9 cellular contexts compared by ENCODE assay signal in the genomic region with DNA sequence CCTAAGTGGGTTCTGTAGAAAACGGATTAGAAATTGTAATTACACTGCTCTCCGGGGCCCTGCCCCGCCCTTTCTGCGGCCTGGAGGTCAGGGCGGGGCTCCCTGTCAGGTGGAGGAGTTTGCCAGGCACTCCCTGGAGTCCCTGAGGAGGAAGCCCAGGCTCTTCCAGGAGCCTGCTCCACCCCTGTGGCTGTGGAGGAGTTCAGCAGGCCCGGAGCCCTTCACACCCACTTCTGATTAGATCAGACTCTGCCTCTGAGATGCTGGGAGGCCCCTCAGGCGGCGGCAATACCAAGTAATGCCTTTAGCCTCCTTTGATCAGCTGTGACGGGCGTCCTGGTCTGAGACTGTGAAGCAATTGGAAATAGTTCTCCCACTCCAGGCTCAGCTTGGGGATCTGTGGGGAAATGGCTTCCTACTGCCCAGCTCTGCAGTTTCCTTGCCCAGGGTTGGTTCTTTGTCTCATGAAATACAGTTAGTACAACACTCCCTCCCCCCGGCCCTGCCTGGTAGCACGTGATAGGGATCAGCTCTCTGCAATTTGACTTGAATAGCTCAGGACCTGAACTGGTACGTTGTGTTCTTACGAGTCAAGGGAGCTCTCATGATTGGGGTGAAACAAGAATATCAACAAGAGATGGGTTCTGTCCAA. TPM values are rescaled to one million over a fixed set of nuclear protein-coding genes. Genes with fewer than 3 reads are reported as not detected.
A peak's percentile ranks its signal among the peaks of the same experiment; 100 is the strongest.
DNase-seq lines count a peak whose midpoint lies in the region; ATAC-seq and TF ChIP-seq lines count a peak whose summit lies in the region.
"Had no signal": no experiment of that assay in that cellular context is flagged by ENCODE, and none has a peak within 500 bp of the region (broad histone marks: within the 10 kb centered on the region; RNA-seq: fewer than 3 reads in every experiment).

No MANE protein-coding gene starts in this region.

- no peak overlapping the region for H2AFZ ChIP-seq in GM23338
- no peak overlapping the region for H2AFZ ChIP-seq in OCI-LY7 (ENCODE audit: low read length)

- H3K27me3 Mint-ChIP-seq in GM23338 (ENCODE audit: insufficient read depth, low read depth, poor library complexity) = peaks cover 17% of the 10 kb centered on the region
- no peaks in the 10 kb centered on the region for H3K27me3 Mint-ChIP-seq in activated CD4-positive, alpha-beta T cell treated with anti-CD3 and anti-CD28 coated beads for 36 hours

- BruUV-seq in OCI-LY7 (replicated peaks; lab: Mats Ljungman, UMichigan) = no TSS peak

- 28 to 62% (median 41%) methylated on average over 11 to 14 of the region's 14 CpGs for WGBS in heart left ventricle, 4 donors

- TF ChIP-seq POLR2A in heart left ventricle (IDR thresholded peaks at IDR 0.05) = no peak

- CTCF ChIA-PET in activated CD4-positive, alpha-beta T cell treated with anti-CD3 and anti-CD28 coated beads for 36 hours (lab: Charles Lee) = interaction anchor here (0.6 kb wide), 1 partner anchor 12 kb away, joined by 4 read pairs; no protein-coding TSS in a partner anchor
- CTCF ChIA-PET in OCI-LY7 (lab: Charles Lee; ENCODE audit: unreplicated experiment) = no interaction called here

- POLR2A ChIA-PET in activated CD4-positive, alpha-beta T cell treated with anti-CD3 and anti-CD28 coated beads for 36 hours (lab: Charles Lee) = no interaction called here
- POLR2A ChIA-PET in OCI-LY7 (lab: Charles Lee) = interaction anchor here (0.6 kb wide), 1 partner anchor 21 kb away, joined by 5 read pairs; no protein-coding TSS in a partner anchor

- TF ChIP-seq CTCF in GM23338 (conservative IDR thresholded peaks at IDR 0.05; ENCODE audit: low read depth in 2 of 2) = no peak
- no peak for TF ChIP-seq CTCF in WERI-Rb-1 (IDR thresholded peaks at IDR 0.05; ENCODE audit: low read depth, low read length)
- TF ChIP-seq CTCF in heart left ventricle (IDR thresholded peaks at IDR 0.05) = no peak
- no peak for TF ChIP-seq CTCF in retinal pigment epithelial cell (conservative IDR thresholded peaks at IDR 0.05; ENCODE audit: low read depth, low read length)
- TF ChIP-seq CTCF in OCI-LY7 (conservative IDR thresholded peaks at IDR 0.05; ENCODE audit: low read length) = no peak

- peak overlapping the region; percentile 83; the same call in 1 of the 2 replicates for H3K27ac Mint-ChIP-seq in GM23338
- H3K27ac Mint-ChIP-seq in activated CD4-positive, alpha-beta T cell treated with anti-CD3 and anti-CD28 coated beads for 36 hours = no peak overlapping the region

- H3K9me3 Mint-ChIP-seq in GM23338 = no peaks in the 10 kb centered on the region
- no peaks in the 10 kb centered on the region for H3K9me3 Mint-ChIP-seq in activated CD4-positive, alpha-beta T cell treated with anti-CD3 and anti-CD28 coated beads for 36 hours (ENCODE audit: low read depth)

- no peak overlapping the region for H3K4me3 ChIP-seq in GM23338
- H3K4me3 ChIP-seq in WERI-Rb-1 (ENCODE audit: low read depth, low read length) = peak overlapping the region; percentile 3
- no peak overlapping the region for H3K4me3 ChIP-seq in heart left ventricle
- no peak overlapping the region for H3K4me3 ChIP-seq in retinal pigment epithelial cell (ENCODE audit: low read length)
- H3K4me3 ChIP-seq in OCI-LY7 (ENCODE audit: low read depth, low read length, poor library complexity, severe bottlenecking) = no peak overlapping the region

- H3K27ac ChIP-seq in GM23338 (ENCODE audit: low read depth) (peak overlapping the region; percentile 45; the same call in 1 of the 2 replicates), WERI-Rb-1 (peak overlapping the region; percentile 87), heart left ventricle (peak overlapping the region; percentile 41 to 92 (median 72)), OCI-LY7 (ENCODE audit: low read depth, low read length, poor library complexity, severe bottlenecking) (no peak overlapping the region)

- H3K4me2 ChIP-seq in GM23338 = no peak overlapping the region
- H3K4me2 ChIP-seq in OCI-LY7 (ENCODE audit: low read length) = no peak overlapping the region

- H3K4me1 Mint-ChIP-seq in GM23338 = peaks cover 8% of the 10 kb centered on the region
- peaks cover 6% of the 10 kb centered on the region for H3K4me1 Mint-ChIP-seq in activated CD4-positive, alpha-beta T cell treated with anti-CD3 and anti-CD28 coated beads for 36 hours

- no peaks in the 10 kb centered on the region for H3F3A ChIP-seq in GM23338 (replicated peaks; ENCODE audit: low read depth)

- intact Hi-C loops in heart left ventricle (cut with DNase I) = loop anchor here in 1 of 10 donors (1.0 kb wide), 1 partner anchor 12 kb away; no protein-coding TSS in a partner anchor
- intact Hi-C loops in activated CD4-positive, alpha-beta T cell treated with anti-CD3 and anti-CD28 coated beads for 36 hours (cut with DNase I, micrococcal nuclease) = no loop called here
- intact Hi-C loops in OCI-LY7 (cut with micrococcal nuclease; ENCODE audit: unreplicated experiment) = no loop called here

- H4K20me1 ChIP-seq in GM23338 (replicated peaks; ENCODE audit: insufficient read depth) (peaks cover 5% of the 10 kb centered on the region; the same call in 1 of the 2 replicates), OCI-LY7 (ENCODE audit: insufficient read depth, low read length) (no peaks in the 10 kb centered on the region)

- no peaks in the 10 kb centered on the region; the same call in 1 of the 3 replicates for H3K36me3 Mint-ChIP-seq in GM23338 (ENCODE audit: low read depth)
- no peaks in the 10 kb centered on the region for H3K36me3 Mint-ChIP-seq in activated CD4-positive, alpha-beta T cell treated with anti-CD3 and anti-CD28 coated beads for 36 hours (ENCODE audit: low read depth)

- H3K36me3 ChIP-seq in GM23338 (ENCODE audit: insufficient read depth) (no peaks in the 10 kb centered on the region), WERI-Rb-1 (peaks cover 66% of the 10 kb centered on the region), heart left ventricle (peaks cover 0 to 13% (median 0%) of the 10 kb centered on the region in 9 donors), OCI-LY7 (ENCODE audit: insufficient read depth, low read length) (no peaks in the 10 kb centered on the region)

- H3K9me2 ChIP-seq in GM23338 (ENCODE audit: insufficient read depth) (no peaks in the 10 kb centered on the region), OCI-LY7 (ENCODE audit: insufficient read depth, low read length) (no peaks in the 10 kb centered on the region)

- H3K4me3 Mint-ChIP-seq in GM23338 = no peak overlapping the region; the same call in 2 of the 3 replicates
- no peak overlapping the region for H3K4me3 Mint-ChIP-seq in activated CD4-positive, alpha-beta T cell treated with anti-CD3 and anti-CD28 coated beads for 36 hours

- peak; percentile 50 for ATAC-seq in GM23338
- ATAC-seq in heart left ventricle = peak; percentile 77 to 89 (median 86)
- ATAC-seq in HG02938 (IDR thresholded peaks at IDR 0.05; ENCODE audit: unreplicated experiment) = no peak
- ATAC-seq in activated CD4-positive, alpha-beta T cell treated with anti-CD3 and anti-CD28 coated beads for 36 hours = no peak
- no peak for ATAC-seq in HG02870 (IDR thresholded peaks at IDR 0.05; ENCODE audit: unreplicated experiment)

- H3K79me2 ChIP-seq in GM23338 (replicated peaks; ENCODE audit: insufficient read depth) = no peaks in the 10 kb centered on the region
- no peaks in the 10 kb centered on the region for H3K79me2 ChIP-seq in OCI-LY7 (ENCODE audit: insufficient read depth, low read depth, low read length)

- no peaks in the 10 kb centered on the region for H3K4me1 ChIP-seq in GM23338 (ENCODE audit: insufficient read depth)
- peaks cover 6 to 37% (median 26%) of the 10 kb centered on the region in 12 donors for H3K4me1 ChIP-seq in heart left ventricle
- no peaks in the 10 kb centered on the region for H3K4me1 ChIP-seq in OCI-LY7 (ENCODE audit: insufficient read depth, low read length, poor library complexity, severe bottlenecking)

- H3K27me3 ChIP-seq in GM23338 (ENCODE audit: insufficient read depth) = no peaks in the 10 kb centered on the region
- H3K27me3 ChIP-seq in WERI-Rb-1 (ENCODE audit: insufficient read depth, low read depth, severe bottlenecking) = no peaks in the 10 kb centered on the region
- H3K27me3 ChIP-seq in heart left ventricle = no peaks in the 10 kb centered on the region

- no peak for DNase-seq in GM23338 (ENCODE audit: low spot score)
- peak; percentile 93 for DNase-seq in WERI-Rb-1
- peak in 3 of 5 donors; percentile 55 to 82 (median 61) for DNase-seq in heart left ventricle
- DNase-seq in retinal pigment epithelial cell (ENCODE audit: low read depth) = peak; percentile 93
- DNase-seq in activated CD4-positive, alpha-beta T cell treated with anti-CD3 and anti-CD28 coated beads for 36 hours = no peak
- no peak for DNase-seq in OCI-LY7 (ENCODE audit: low spot score)
- DNase-seq: activated CD4-positive, CD25-positive, alpha-beta regulatory T cell had no signal

- H3K9me3 ChIP-seq in WERI-Rb-1 (ENCODE audit: severe bottlenecking) = no peaks in the 10 kb centered on the region
- H3K9me3 ChIP-seq in heart left ventricle = no peaks in the 10 kb centered on the region
- H3K9me3 ChIP-seq in OCI-LY7 (ENCODE audit: low read length) = no peaks in the 10 kb centered on the region

TF ChIP-seq in GM23338, 12 proteins besides CTCF, POLR2A, EP300 and RAD21 (continues in another document):
- TF ChIP-seq NANOG (IDR thresholded peaks at IDR 0.05; ENCODE audit: borderline replicate concordance) = no peak
- TF ChIP-seq EZH2phosphoT487 (IDR thresholded peaks at IDR 0.05; ENCODE audit: unreplicated experiment) = no peak
- no peak for TF ChIP-seq ZNF114 (CRISPR knock-in tag; IDR thresholded peaks at IDR 0.05)

RNA-seq across cellular contexts. Expression of gene BAIAP2, which starts 22.3 kb away (rescaled TPM):
- total RNA-seq in GM23338 (2014; rRNA removed; shearing (Covaris generic)) = 16.7 and 22.7 TPM in 2 replicates
- polyA plus RNA-seq in GM23338 (2016; fragmentation: Nextera tagmentation; extraction: Ambion mirVana) (21.7 and 22.7 TPM in 2 replicates), heart left ventricle (10 to 100 TPM; 15.3 to 18.5 TPM)
- total RNA-seq in heart left ventricle (10 to 100 TPM in 8 of 9 donors, 1 to 10 TPM in 1; 8.9 to 30.2 (median 18.8) TPM), OCI-LY7 (2022) (2.1 and 2.3 TPM in 2 replicates)
- 1 to 10 TPM; 4.6 to 5.0 TPM for total RNA-seq in activated CD4-positive, alpha-beta T cell treated with anti-CD3 and anti-CD28 coated beads for 36 hours
- total RNA-seq in OCI-LY7 (2014; rRNA removed; shearing (Covaris generic)) = 1.3 and 2.1 TPM in 2 replicates

Comparison
In these comparisons a context has a peak if more than half of its experiments do, and no peak if none do; other contexts are left out.
1. ATAC-seq: peak in GM23338 (single experiment) and heart left ventricle (4 of 4); none in HG02938 (single experiment), activated CD4-positive, alpha-beta T cell treated with anti-CD3 and anti-CD28 coated beads for 36 hours (single experiment) and HG02870 (single experiment).
2. DNase-seq: peak in WERI-Rb-1 (single experiment), heart left ventricle (3 of 5) and retinal pigment epithelial cell (single experiment); none in GM23338 (single experiment), activated CD4-positive, alpha-beta T cell treated with anti-CD3 and anti-CD28 coated beads for 36 hours (single experiment) and OCI-LY7 (single experiment).